Comparison of ENCODE assay signal across 1 cellular context in the genomic region with DNA sequence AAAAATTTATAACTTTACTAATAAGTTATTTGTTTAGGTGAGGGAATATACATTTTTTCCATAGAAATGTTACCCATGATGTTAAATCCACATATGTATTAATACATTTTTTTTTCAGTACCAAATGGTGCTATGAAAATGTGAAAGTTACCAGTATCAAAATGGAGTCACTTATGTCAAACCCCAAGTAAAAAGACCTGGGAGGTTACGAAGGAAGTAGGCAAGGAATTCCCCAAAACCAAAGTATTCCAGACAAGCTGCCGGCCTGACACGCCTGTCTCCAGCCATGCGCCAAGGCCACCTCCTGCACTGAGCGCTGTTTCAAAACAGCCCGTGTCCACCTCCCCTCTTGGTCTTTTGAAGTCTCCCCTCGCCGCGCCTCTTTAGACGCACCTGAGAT.
A peak's percentile ranks its signal among the peaks of the same experiment; 100 is the strongest.
TF ChIP-seq lines count a peak whose summit lies in the region.

No MANE protein-coding gene starts in this region.

TF ChIP-seq in K562, 482 proteins besides CTCF, POLR2A, EP300 and RAD21 (continues in another document):
- TF ChIP-seq MIER1 (IDR thresholded peaks at IDR 0.05; ENCODE audit: low read depth) (no peak), SRF (CRISPR knock-in tag; IDR thresholded peaks at IDR 0.05) (no peak), HNRNPLL (IDR thresholded peaks at IDR 0.05; ENCODE audit: low read depth, low read length, poor library complexity, severe bottlenecking) (no peak), PTRF (tag; IDR thresholded peaks at IDR 0.05) (0 out of 2 replicates have a peak, but pooled peaks have one; percentile 34), EZH2 (IDR thresholded peaks at IDR 0.05; ENCODE audit: borderline replicate concordance, low read depth, low read length) (no peak), ZNF239 (CRISPR knock-in tag; IDR thresholded peaks at IDR 0.05) (0 out of 2 replicates have a peak, but pooled peaks have one; percentile 25), POU5F1 (IDR thresholded peaks at IDR 0.05; ENCODE audit: borderline replicate concordance, low read depth, low read length, partially characterized antibody) (no peak), POLR3G (IDR thresholded peaks at IDR 0.05; ENCODE audit: extremely low read depth, insufficient read length, insufficient replicate concordance) (no peak), ZNF197 (CRISPR knock-in tag; IDR thresholded peaks at IDR 0.05; ENCODE audit: low read depth) (no peak), RFX5 (IDR thresholded peaks at IDR 0.05; ENCODE audit: low read depth, low read length) (no peak), ZNF232 (CRISPR knock-in tag; IDR thresholded peaks at IDR 0.05) (no peak), ZNF445 (CRISPR knock-in tag; IDR thresholded peaks at IDR 0.05; ENCODE audit: low read depth) (no peak), TEAD1 (CRISPR knock-in tag; IDR thresholded peaks at IDR 0.05) (peak in 1 of 2 experiments; percentile 45; a peak in 1 of 4 replicates), TEAD2 (tag; IDR thresholded peaks at IDR 0.05) (no peak), ERF (CRISPR knock-in tag; IDR thresholded peaks at IDR 0.05) (no peak), SP2 (IDR thresholded peaks at IDR 0.05; ENCODE audit: extremely low read depth, low read depth, low read length, poor library complexity, severe bottlenecking) (no peak), CBFB (CRISPR knock-in tag; IDR thresholded peaks at IDR 0.05) (no peak)
- TF ChIP-seq, protein P1, sequence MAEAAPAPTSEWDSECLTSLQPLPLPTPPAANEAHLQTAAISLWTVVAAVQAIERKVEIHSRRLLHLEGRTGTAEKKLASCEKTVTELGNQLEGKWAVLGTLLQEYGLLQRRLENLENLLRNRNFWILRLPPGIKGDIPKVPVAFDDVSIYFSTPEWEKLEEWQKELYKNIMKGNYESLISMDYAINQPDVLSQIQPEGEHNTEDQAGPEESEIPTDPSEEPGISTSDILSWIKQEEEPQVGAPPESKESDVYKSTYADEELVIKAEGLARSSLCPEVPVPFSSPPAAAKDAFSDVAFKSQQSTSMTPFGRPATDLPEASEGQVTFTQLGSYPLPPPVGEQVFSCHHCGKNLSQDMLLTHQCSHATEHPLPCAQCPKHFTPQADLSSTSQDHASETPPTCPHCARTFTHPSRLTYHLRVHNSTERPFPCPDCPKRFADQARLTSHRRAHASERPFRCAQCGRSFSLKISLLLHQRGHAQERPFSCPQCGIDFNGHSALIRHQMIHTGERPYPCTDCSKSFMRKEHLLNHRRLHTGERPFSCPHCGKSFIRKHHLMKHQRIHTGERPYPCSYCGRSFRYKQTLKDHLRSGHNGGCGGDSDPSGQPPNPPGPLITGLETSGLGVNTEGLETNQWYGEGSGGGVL (CRISPR knock-in tag; IDR thresholded peaks at IDR 0.05) = no peak
- TF ChIP-seq, protein P2, sequence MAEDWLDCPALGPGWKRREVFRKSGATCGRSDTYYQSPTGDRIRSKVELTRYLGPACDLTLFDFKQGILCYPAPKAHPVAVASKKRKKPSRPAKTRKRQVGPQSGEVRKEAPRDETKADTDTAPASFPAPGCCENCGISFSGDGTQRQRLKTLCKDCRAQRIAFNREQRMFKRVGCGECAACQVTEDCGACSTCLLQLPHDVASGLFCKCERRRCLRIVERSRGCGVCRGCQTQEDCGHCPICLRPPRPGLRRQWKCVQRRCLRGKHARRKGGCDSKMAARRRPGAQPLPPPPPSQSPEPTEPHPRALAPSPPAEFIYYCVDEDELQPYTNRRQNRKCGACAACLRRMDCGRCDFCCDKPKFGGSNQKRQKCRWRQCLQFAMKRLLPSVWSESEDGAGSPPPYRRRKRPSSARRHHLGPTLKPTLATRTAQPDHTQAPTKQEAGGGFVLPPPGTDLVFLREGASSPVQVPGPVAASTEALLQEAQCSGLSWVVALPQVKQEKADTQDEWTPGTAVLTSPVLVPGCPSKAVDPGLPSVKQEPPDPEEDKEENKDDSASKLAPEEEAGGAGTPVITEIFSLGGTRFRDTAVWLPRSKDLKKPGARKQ (CRISPR knock-in tag; IDR thresholded peaks at IDR 0.05) = no peak
- TF ChIP-seq, protein P3, sequence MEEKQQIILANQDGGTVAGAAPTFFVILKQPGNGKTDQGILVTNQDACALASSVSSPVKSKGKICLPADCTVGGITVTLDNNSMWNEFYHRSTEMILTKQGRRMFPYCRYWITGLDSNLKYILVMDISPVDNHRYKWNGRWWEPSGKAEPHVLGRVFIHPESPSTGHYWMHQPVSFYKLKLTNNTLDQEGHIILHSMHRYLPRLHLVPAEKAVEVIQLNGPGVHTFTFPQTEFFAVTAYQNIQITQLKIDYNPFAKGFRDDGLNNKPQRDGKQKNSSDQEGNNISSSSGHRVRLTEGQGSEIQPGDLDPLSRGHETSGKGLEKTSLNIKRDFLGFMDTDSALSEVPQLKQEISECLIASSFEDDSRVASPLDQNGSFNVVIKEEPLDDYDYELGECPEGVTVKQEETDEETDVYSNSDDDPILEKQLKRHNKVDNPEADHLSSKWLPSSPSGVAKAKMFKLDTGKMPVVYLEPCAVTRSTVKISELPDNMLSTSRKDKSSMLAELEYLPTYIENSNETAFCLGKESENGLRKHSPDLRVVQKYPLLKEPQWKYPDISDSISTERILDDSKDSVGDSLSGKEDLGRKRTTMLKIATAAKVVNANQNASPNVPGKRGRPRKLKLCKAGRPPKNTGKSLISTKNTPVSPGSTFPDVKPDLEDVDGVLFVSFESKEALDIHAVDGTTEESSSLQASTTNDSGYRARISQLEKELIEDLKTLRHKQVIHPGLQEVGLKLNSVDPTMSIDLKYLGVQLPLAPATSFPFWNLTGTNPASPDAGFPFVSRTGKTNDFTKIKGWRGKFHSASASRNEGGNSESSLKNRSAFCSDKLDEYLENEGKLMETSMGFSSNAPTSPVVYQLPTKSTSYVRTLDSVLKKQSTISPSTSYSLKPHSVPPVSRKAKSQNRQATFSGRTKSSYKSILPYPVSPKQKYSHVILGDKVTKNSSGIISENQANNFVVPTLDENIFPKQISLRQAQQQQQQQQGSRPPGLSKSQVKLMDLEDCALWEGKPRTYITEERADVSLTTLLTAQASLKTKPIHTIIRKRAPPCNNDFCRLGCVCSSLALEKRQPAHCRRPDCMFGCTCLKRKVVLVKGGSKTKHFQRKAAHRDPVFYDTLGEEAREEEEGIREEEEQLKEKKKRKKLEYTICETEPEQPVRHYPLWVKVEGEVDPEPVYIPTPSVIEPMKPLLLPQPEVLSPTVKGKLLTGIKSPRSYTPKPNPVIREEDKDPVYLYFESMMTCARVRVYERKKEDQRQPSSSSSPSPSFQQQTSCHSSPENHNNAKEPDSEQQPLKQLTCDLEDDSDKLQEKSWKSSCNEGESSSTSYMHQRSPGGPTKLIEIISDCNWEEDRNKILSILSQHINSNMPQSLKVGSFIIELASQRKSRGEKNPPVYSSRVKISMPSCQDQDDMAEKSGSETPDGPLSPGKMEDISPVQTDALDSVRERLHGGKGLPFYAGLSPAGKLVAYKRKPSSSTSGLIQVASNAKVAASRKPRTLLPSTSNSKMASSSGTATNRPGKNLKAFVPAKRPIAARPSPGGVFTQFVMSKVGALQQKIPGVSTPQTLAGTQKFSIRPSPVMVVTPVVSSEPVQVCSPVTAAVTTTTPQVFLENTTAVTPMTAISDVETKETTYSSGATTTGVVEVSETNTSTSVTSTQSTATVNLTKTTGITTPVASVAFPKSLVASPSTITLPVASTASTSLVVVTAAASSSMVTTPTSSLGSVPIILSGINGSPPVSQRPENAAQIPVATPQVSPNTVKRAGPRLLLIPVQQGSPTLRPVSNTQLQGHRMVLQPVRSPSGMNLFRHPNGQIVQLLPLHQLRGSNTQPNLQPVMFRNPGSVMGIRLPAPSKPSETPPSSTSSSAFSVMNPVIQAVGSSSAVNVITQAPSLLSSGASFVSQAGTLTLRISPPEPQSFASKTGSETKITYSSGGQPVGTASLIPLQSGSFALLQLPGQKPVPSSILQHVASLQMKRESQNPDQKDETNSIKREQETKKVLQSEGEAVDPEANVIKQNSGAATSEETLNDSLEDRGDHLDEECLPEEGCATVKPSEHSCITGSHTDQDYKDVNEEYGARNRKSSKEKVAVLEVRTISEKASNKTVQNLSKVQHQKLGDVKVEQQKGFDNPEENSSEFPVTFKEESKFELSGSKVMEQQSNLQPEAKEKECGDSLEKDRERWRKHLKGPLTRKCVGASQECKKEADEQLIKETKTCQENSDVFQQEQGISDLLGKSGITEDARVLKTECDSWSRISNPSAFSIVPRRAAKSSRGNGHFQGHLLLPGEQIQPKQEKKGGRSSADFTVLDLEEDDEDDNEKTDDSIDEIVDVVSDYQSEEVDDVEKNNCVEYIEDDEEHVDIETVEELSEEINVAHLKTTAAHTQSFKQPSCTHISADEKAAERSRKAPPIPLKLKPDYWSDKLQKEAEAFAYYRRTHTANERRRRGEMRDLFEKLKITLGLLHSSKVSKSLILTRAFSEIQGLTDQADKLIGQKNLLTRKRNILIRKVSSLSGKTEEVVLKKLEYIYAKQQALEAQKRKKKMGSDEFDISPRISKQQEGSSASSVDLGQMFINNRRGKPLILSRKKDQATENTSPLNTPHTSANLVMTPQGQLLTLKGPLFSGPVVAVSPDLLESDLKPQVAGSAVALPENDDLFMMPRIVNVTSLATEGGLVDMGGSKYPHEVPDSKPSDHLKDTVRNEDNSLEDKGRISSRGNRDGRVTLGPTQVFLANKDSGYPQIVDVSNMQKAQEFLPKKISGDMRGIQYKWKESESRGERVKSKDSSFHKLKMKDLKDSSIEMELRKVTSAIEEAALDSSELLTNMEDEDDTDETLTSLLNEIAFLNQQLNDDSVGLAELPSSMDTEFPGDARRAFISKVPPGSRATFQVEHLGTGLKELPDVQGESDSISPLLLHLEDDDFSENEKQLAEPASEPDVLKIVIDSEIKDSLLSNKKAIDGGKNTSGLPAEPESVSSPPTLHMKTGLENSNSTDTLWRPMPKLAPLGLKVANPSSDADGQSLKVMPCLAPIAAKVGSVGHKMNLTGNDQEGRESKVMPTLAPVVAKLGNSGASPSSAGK (IDR thresholded peaks at IDR 0.05) = no peak
- TF ChIP-seq, protein P4, sequence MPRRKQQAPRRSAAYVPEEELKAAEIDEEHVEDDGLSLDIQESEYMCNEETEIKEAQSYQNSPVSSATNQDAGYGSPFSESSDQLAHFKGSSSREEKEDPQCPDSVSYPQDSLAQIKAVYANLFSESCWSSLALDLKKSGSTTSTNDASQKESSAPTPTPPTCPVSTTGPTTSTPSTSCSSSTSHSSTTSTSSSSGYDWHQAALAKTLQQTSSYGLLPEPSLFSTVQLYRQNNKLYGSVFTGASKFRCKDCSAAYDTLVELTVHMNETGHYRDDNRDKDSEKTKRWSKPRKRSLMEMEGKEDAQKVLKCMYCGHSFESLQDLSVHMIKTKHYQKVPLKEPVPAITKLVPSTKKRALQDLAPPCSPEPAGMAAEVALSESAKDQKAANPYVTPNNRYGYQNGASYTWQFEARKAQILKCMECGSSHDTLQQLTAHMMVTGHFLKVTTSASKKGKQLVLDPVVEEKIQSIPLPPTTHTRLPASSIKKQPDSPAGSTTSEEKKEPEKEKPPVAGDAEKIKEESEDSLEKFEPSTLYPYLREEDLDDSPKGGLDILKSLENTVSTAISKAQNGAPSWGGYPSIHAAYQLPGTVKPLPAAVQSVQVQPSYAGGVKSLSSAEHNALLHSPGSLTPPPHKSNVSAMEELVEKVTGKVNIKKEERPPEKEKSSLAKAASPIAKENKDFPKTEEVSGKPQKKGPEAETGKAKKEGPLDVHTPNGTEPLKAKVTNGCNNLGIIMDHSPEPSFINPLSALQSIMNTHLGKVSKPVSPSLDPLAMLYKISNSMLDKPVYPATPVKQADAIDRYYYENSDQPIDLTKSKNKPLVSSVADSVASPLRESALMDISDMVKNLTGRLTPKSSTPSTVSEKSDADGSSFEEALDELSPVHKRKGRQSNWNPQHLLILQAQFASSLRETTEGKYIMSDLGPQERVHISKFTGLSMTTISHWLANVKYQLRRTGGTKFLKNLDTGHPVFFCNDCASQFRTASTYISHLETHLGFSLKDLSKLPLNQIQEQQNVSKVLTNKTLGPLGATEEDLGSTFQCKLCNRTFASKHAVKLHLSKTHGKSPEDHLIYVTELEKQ (CRISPR knock-in tag; IDR thresholded peaks at IDR 0.05) = peak; percentile 56; the same call in 1 of the 2 replicates
- TF ChIP-seq, protein P5, sequence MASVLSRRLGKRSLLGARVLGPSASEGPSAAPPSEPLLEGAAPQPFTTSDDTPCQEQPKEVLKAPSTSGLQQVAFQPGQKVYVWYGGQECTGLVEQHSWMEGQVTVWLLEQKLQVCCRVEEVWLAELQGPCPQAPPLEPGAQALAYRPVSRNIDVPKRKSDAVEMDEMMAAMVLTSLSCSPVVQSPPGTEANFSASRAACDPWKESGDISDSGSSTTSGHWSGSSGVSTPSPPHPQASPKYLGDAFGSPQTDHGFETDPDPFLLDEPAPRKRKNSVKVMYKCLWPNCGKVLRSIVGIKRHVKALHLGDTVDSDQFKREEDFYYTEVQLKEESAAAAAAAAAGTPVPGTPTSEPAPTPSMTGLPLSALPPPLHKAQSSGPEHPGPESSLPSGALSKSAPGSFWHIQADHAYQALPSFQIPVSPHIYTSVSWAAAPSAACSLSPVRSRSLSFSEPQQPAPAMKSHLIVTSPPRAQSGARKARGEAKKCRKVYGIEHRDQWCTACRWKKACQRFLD (CRISPR knock-in tag; IDR thresholded peaks at IDR 0.05) = 0 out of 2 replicates have a peak, but pooled peaks have one; percentile 49
- TF ChIP-seq, protein P6, sequence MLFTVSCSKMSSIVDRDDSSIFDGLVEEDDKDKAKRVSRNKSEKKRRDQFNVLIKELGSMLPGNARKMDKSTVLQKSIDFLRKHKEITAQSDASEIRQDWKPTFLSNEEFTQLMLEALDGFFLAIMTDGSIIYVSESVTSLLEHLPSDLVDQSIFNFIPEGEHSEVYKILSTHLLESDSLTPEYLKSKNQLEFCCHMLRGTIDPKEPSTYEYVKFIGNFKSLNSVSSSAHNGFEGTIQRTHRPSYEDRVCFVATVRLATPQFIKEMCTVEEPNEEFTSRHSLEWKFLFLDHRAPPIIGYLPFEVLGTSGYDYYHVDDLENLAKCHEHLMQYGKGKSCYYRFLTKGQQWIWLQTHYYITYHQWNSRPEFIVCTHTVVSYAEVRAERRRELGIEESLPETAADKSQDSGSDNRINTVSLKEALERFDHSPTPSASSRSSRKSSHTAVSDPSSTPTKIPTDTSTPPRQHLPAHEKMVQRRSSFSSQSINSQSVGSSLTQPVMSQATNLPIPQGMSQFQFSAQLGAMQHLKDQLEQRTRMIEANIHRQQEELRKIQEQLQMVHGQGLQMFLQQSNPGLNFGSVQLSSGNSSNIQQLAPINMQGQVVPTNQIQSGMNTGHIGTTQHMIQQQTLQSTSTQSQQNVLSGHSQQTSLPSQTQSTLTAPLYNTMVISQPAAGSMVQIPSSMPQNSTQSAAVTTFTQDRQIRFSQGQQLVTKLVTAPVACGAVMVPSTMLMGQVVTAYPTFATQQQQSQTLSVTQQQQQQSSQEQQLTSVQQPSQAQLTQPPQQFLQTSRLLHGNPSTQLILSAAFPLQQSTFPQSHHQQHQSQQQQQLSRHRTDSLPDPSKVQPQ (CRISPR knock-in tag; IDR thresholded peaks at IDR 0.05; ENCODE audit: borderline replicate concordance) = no peak
- TF ChIP-seq, protein P7, sequence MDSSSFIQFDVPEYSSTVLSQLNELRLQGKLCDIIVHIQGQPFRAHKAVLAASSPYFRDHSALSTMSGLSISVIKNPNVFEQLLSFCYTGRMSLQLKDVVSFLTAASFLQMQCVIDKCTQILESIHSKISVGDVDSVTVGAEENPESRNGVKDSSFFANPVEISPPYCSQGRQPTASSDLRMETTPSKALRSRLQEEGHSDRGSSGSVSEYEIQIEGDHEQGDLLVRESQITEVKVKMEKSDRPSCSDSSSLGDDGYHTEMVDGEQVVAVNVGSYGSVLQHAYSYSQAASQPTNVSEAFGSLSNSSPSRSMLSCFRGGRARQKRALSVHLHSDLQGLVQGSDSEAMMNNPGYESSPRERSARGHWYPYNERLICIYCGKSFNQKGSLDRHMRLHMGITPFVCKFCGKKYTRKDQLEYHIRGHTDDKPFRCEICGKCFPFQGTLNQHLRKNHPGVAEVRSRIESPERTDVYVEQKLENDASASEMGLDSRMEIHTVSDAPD (CRISPR knock-in tag; IDR thresholded peaks at IDR 0.05) = no peak
